ENCODE assay signal across 8 cellular contexts in the genomic region with DNA sequence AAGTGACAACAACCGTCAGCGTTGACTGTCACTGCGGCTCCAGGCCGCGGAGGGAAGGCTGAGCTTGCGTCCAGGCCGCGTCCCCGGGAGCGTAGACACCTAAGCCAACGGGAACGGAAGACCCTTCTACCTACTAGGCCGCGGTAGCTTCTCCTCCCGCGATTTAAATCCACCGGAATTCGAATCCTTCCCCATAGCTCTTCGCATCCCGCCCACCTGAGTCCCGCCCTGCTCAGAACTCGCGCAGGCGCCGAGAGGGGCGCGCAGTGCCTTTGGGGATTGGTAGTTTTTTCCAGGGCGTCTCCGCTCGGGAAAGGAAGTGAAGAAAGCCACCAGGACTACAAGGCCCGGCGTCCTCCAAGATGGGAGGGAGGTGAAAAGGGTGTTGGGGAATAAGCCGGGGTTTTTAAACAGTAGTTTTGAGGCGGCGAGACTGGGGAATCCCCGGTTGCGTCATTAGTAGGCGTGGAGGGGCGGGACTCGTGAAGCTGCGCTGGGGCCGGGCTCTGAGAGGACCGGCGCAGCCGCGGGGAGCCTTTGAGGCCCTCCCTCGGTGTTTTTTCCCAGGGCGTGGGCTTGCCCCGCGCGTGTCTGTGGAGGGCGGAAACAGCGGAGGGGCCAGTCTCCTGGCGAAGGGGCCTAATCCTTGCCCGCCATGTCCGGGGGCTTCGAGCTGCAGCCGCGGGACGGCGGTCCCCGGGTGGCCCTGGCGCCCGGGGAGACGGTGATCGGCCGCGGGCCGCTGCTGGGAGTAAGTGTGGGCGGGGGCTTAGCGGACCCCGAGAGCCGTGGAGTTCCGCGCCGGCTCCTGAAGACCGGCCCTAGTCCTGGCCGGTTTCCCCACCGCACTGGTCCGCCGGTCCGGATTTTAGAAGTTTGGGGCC. TPM values are rescaled to one million over a fixed set of nuclear protein-coding genes. Genes with fewer than 3 reads are reported as not detected.
DNase-seq lines count a peak whose midpoint lies in the region; ATAC-seq and TF ChIP-seq lines count a peak whose summit lies in the region.

A gene with protein sequence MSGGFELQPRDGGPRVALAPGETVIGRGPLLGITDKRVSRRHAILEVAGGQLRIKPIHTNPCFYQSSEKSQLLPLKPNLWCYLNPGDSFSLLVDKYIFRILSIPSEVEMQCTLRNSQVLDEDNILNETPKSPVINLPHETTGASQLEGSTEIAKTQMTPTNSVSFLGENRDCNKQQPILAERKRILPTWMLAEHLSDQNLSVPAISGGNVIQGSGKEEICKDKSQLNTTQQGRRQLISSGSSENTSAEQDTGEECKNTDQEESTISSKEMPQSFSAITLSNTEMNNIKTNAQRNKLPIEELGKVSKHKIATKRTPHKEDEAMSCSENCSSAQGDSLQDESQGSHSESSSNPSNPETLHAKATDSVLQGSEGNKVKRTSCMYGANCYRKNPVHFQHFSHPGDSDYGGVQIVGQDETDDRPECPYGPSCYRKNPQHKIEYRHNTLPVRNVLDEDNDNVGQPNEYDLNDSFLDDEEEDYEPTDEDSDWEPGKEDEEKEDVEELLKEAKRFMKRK (plus strand): TSS at position 509 of the 884 bp plus-strand sequence. CDS start 147 bp downstream, at position 656.
A gene with protein sequence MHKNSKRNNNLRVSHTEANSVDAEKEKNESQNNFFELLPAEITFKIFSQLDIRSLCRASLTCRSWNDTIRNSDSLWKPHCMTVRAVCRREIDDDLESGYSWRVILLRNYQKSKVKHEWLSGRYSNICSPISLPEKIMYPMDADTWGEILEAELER (minus strand): TSS at position 218 of the 884 bp plus-strand sequence. CDS start 2,149 bp downstream, outside the sequence.

- peak within 1 kb of the TSS; percentile 89 for H3K9ac ChIP-seq in SU-DHL-6 (ENCODE audit: low read length)

- H3K4me3 ChIP-seq in GM12875 (ENCODE audit: low read depth, low read length), result peak within 1 kb of the TSS; percentile 85
- H3K4me3 ChIP-seq in SU-DHL-6 (ENCODE audit: insufficient read depth, low read length, poor library complexity, severe bottlenecking), result peak within 1 kb of the TSS; percentile 97
- peak within 1 kb of the TSS; percentile 69 for H3K4me3 ChIP-seq in thymus (ENCODE audit: low read length)

- H3F3A ChIP-seq in SU-DHL-6 (ENCODE audit: insufficient read depth), result peaks cover 16% of the 10 kb centered on the region

- H3K79me2 ChIP-seq in SU-DHL-6 (ENCODE audit: insufficient read depth, low read length), result no peaks in the 10 kb centered on the region

- H3K36me3 ChIP-seq in SU-DHL-6 (ENCODE audit: low read length) (no peaks in the 10 kb centered on the region), thymus (ENCODE audit: control insufficient read depth, insufficient read depth) (no peaks in the 10 kb centered on the region)

- H3K36me3 Mint-ChIP-seq in activated naive CD8-positive, alpha-beta T cell treated with anti-CD3 and anti-CD28 coated beads, Interleukin-2, amount 50 U/mL, for 24 hours (ENCODE audit: low read depth), result peaks cover 2% of the 10 kb centered on the region
- no peaks in the 10 kb centered on the region for H3K36me3 Mint-ChIP-seq in osteocyte (ENCODE audit: unreplicated experiment)

- peak within 1 kb of the TSS; percentile 100 for H3K4me2 ChIP-seq in SU-DHL-6 (ENCODE audit: low read depth, low read length, poor library complexity, severe bottlenecking)

- H3K27ac ChIP-seq in SU-DHL-6 (ENCODE audit: low read depth, low read length) (peak within 1 kb of the TSS; percentile 26; the same call in 1 of the 2 replicates), thymus (ENCODE audit: low read depth) (peak within 1 kb of the TSS; percentile 76)

- peak within 1 kb of the TSS; percentile 98 for H2AFZ ChIP-seq in SU-DHL-6 (ENCODE audit: low read depth, low read length, severe bottlenecking)

- H3K9me3 ChIP-seq in SU-DHL-6 (ENCODE audit: insufficient read depth, low read length) (no peaks in the 10 kb centered on the region), thymus (ENCODE audit: control insufficient read depth) (no peaks in the 10 kb centered on the region)

- H3K9me3 Mint-ChIP-seq in activated naive CD8-positive, alpha-beta T cell treated with anti-CD3 and anti-CD28 coated beads, Interleukin-2, amount 50 U/mL, for 24 hours, result no peaks in the 10 kb centered on the region
- no peaks in the 10 kb centered on the region for H3K9me3 Mint-ChIP-seq in osteocyte (ENCODE audit: unreplicated experiment)

- H3K4me1 ChIP-seq in thymus (ENCODE audit: control insufficient read depth, insufficient read depth, low read length), result peaks cover 7% of the 10 kb centered on the region

- under 1% methylated on average over 82 of the region's 82 CpGs for WGBS in thymus

- H3K27me3 Mint-ChIP-seq in activated naive CD8-positive, alpha-beta T cell treated with anti-CD3 and anti-CD28 coated beads, Interleukin-2, amount 50 U/mL, for 24 hours, result no peaks in the 10 kb centered on the region
- no peaks in the 10 kb centered on the region for H3K27me3 Mint-ChIP-seq in osteocyte (ENCODE audit: unreplicated experiment)

- TF ChIP-seq CTCF in GM12875 (IDR thresholded peaks at IDR 0.05; ENCODE audit: borderline replicate concordance, insufficient read depth, low read depth, low read length), result no peak
- no peak for TF ChIP-seq CTCF in SU-DHL-6 (IDR thresholded peaks at IDR 0.05; ENCODE audit: insufficient read depth, low read length, poor library complexity, severe bottlenecking)
- no peak for TF ChIP-seq CTCF in osteocyte (IDR thresholded peaks at IDR 0.05)

- DNase-seq in NCI-H1417 (lab: John Stamatoyannopoulos, UW) (peak; percentile 99 to 100 (median 99)), Right ventricle myocardium inferior (ENCODE audit: missing footprints) (peak; percentile 98), osteocyte (ENCODE audit: extremely low spot score, unreplicated experiment) (peak; percentile 99)
- DNase-seq in activated naive CD8-positive, alpha-beta T cell treated with anti-CD3 and anti-CD28 coated beads, Interleukin-2, amount 50 U/mL, for 24 hours, result peak; percentile 98

- H3K27ac Mint-ChIP-seq in activated naive CD8-positive, alpha-beta T cell treated with anti-CD3 and anti-CD28 coated beads, Interleukin-2, amount 50 U/mL, for 24 hours, result peak within 1 kb of the TSS; percentile 92
- peak within 1 kb of the TSS; percentile 94 for H3K27ac Mint-ChIP-seq in osteocyte (ENCODE audit: unreplicated experiment)

- peak within 1 kb of the TSS; percentile 98 for H3K4me3 Mint-ChIP-seq in activated naive CD8-positive, alpha-beta T cell treated with anti-CD3 and anti-CD28 coated beads, Interleukin-2, amount 50 U/mL, for 24 hours
- peak within 1 kb of the TSS; percentile 96 for H3K4me3 Mint-ChIP-seq in osteocyte (ENCODE audit: unreplicated experiment)

- H3K9me2 ChIP-seq in SU-DHL-6 (replicated peaks; ENCODE audit: insufficient read depth, low read length), result no peaks in the 10 kb centered on the region

- intact Hi-C loops in Right ventricle myocardium inferior (cut with DNase I), result loop anchor here (5.0 kb wide), 1 partner anchor 250 kb away; no protein-coding TSS in a partner anchor

- ATAC-seq in HG02763 (IDR thresholded peaks at IDR 0.05; ENCODE audit: unreplicated experiment) (peak; percentile 94), Right ventricle myocardium inferior (peak; percentile 99)
- ATAC-seq in activated naive CD8-positive, alpha-beta T cell treated with anti-CD3 and anti-CD28 coated beads, Interleukin-2, amount 50 U/mL, for 24 hours, result peak; percentile 92

- H3K27me3 ChIP-seq in SU-DHL-6 (ENCODE audit: low read length) (no peaks in the 10 kb centered on the region), thymus (ENCODE audit: control insufficient read depth, insufficient read depth) (no peaks in the 10 kb centered on the region)

- H3K4me1 Mint-ChIP-seq in activated naive CD8-positive, alpha-beta T cell treated with anti-CD3 and anti-CD28 coated beads, Interleukin-2, amount 50 U/mL, for 24 hours, result peaks cover 63% of the 10 kb centered on the region
- H3K4me1 Mint-ChIP-seq in osteocyte (ENCODE audit: unreplicated experiment), result peaks cover 22% of the 10 kb centered on the region

- no peaks in the 10 kb centered on the region for H4K20me1 ChIP-seq in SU-DHL-6 (ENCODE audit: low read depth, low read length)

RNA-seq across cellular contexts. Expression of the first gene that starts in this region (rescaled TPM):
- total RNA-seq in Right ventricle myocardium inferior, result 3.8 TPM
- 5.8 and 6.4 TPM in 2 replicates for total RNA-seq in osteocyte
- polyA plus RNA-seq in thymus, result 2.4 TPM

RNA-seq across cellular contexts. Expression of the second gene that starts in this region (rescaled TPM):
- total RNA-seq in Right ventricle myocardium inferior (1.1 TPM), osteocyte (0.81 and 1.0 TPM in 2 replicates)
- 1.4 TPM for polyA plus RNA-seq in thymus

Comparison
In these comparisons a context has a peak if more than half of its experiments do, and no peak if none do; other contexts are left out.
1. Peak in every context shown above with its lines: DNase-seq, ATAC-seq, H3K4me3 ChIP-seq and H3K27ac ChIP-seq.